ENCODE assay signal across 8 cellular contexts in the genomic region with DNA sequence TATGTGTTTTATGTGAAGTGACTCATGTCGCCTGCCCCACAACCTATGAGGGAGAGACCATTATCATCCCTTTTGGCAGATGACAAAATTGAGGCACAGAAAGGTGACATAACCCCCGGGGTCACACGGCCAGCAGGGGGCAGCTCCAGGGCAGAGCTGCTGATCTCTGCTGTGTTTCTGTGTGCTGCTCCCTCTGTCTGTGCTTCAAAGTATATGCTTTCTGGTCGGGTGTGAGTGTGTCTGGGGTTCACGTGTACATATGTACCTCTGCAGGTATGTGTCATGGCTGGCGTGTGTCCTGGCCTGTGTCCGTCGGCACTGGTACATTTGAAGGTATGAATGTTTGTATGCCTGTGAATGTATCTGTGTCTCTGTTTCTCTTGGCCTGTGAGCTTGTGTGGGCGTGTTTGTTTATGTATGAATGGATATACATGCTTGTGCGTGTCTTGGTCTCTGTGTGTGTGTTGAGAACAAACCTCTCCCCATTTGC. TPM values are rescaled to one million over a fixed set of nuclear protein-coding genes. Genes with fewer than 3 reads are reported as not detected.
DNase-seq lines count a peak whose midpoint lies in the region; ATAC-seq and TF ChIP-seq lines count a peak whose summit lies in the region.

No MANE protein-coding gene starts in this region.

- H3K9me3 Mint-ChIP-seq in CD8-positive, alpha-beta memory T cell, result no peaks in the 10 kb centered on the region

- peak; percentile 62 to 82 (median 65) for DNase-seq in CD8-positive, alpha-beta memory T cell
- DNase-seq in HCEC 1CT (peak; percentile 58), Peyer's patch (peak; percentile 71 to 88 (median 77)), glomerular visceral epithelial cell (ENCODE audit: extremely low spot score) (peak; percentile 44)
- DNase-seq in activated T-helper 9 cell treated with anti-CD3 and anti-CD28 coated beads, Interleukin-2, amount 50 U/mL, for 16 hours (ENCODE audit: low read depth), result peak; percentile 68
- peak; percentile 57 to 60 for DNase-seq in stimulated activated CD4-positive, alpha-beta T cell treated with anti-CD3 and anti-CD28 coated beads, Interleukin-1b, Interleukin-23, amount 100 ng/mL, for 1 hour (ENCODE audit: low read depth in 2 of 2)

- ATAC-seq in HG03045 (IDR thresholded peaks at IDR 0.05; ENCODE audit: unreplicated experiment) (no peak), GM21367 (IDR thresholded peaks at IDR 0.05; ENCODE audit: unreplicated experiment) (no peak)

- no peak for TF ChIP-seq POLR2A in Peyer's patch (IDR thresholded peaks at IDR 0.05)

- CTCF ChIA-PET in CD8-positive, alpha-beta memory T cell (lab: Charles Lee), result interaction anchor here (1.0 to 3.1 kb wide), 9 partner anchors 10 to 31 kb away, joined by 3 to 27 read pairs (median 5); no protein-coding TSS in a partner anchor

- peaks cover 0 to 1% of the 10 kb centered on the region in 2 donors for H3K27me3 Mint-ChIP-seq in CD8-positive, alpha-beta memory T cell

- POLR2A ChIA-PET in CD8-positive, alpha-beta memory T cell (lab: Charles Lee), result no interaction called here

- TF ChIP-seq CTCF in Peyer's patch (IDR thresholded peaks at IDR 0.05), result peak; percentile 68 to 89 (median 78)

- H3K27ac Mint-ChIP-seq in CD8-positive, alpha-beta memory T cell, result peak overlapping the region in 5 of 8 donors; percentile 25 to 79 (median 75)

- H3K4me1 Mint-ChIP-seq in CD8-positive, alpha-beta memory T cell, result peaks cover 30 to 47% (median 33%) of the 10 kb centered on the region in 3 donors

- no peak overlapping the region for H3K4me3 ChIP-seq in CD8-positive, alpha-beta memory T cell (ENCODE audit: low read length)
- H3K4me3 ChIP-seq in Peyer's patch, result no peak overlapping the region

- H3K4me3 Mint-ChIP-seq in CD8-positive, alpha-beta memory T cell, result peak overlapping the region in 1 of 7 donors; percentile 74

- no peaks in the 10 kb centered on the region for H3K27me3 ChIP-seq in CD8-positive, alpha-beta memory T cell (ENCODE audit: insufficient read depth, low read length, poor library complexity, severe bottlenecking)
- no peaks in the 10 kb centered on the region for H3K27me3 ChIP-seq in Peyer's patch

- no peaks in the 10 kb centered on the region for H3K9me3 ChIP-seq in CD8-positive, alpha-beta memory T cell (ENCODE audit: low read length)
- no peaks in the 10 kb centered on the region for H3K9me3 ChIP-seq in Peyer's patch

- no peaks in the 10 kb centered on the region for H3K36me3 ChIP-seq in CD8-positive, alpha-beta memory T cell (ENCODE audit: insufficient read depth, low read length)
- peaks cover 0 to 8% (median 0%) of the 10 kb centered on the region in 3 donors for H3K36me3 ChIP-seq in Peyer's patch

- no peak overlapping the region for H3K27ac ChIP-seq in CD8-positive, alpha-beta memory T cell (ENCODE audit: low read depth, low read length)
- peak overlapping the region in 1 of 4 donors; percentile 51 for H3K27ac ChIP-seq in Peyer's patch

- peaks cover 33% of the 10 kb centered on the region for H3K4me1 ChIP-seq in CD8-positive, alpha-beta memory T cell (ENCODE audit: insufficient read depth, low read length)
- peaks cover 0 to 37% (median 14%) of the 10 kb centered on the region in 4 donors for H3K4me1 ChIP-seq in Peyer's patch

- peaks cover 0 to 18% (median 2%) of the 10 kb centered on the region in 3 donors for H3K36me3 Mint-ChIP-seq in CD8-positive, alpha-beta memory T cell

RNA-seq across cellular contexts. Expression of a gene that starts 7.1 kb away (rescaled TPM):
- total RNA-seq in CD8-positive, alpha-beta memory T cell, result 10 to 100 TPM; 22.2 to 22.7 TPM
- polyA plus RNA-seq in CD8-positive, alpha-beta memory T cell, result 5.0 TPM
- 10 to 100 TPM; 28.9 to 46.6 (median 34.8) TPM for total RNA-seq in Peyer's patch

RNA-seq across cellular contexts. Expression of a gene that starts 22.6 kb away (rescaled TPM):
- total RNA-seq in CD8-positive, alpha-beta memory T cell, result not detected
- polyA plus RNA-seq in CD8-positive, alpha-beta memory T cell, result not detected
- not detected for total RNA-seq in Peyer's patch

RNA-seq across cellular contexts. Expression of a gene that starts 30.0 kb away (rescaled TPM):
- total RNA-seq in CD8-positive, alpha-beta memory T cell, result not detected
- not detected for polyA plus RNA-seq in CD8-positive, alpha-beta memory T cell
- total RNA-seq in Peyer's patch, result 1 to 10 TPM in 1 of 4 donors, not detected in 3; 3.8 TPM
